11 cellular contexts compared by ENCODE assay signal in the genomic region with DNA sequence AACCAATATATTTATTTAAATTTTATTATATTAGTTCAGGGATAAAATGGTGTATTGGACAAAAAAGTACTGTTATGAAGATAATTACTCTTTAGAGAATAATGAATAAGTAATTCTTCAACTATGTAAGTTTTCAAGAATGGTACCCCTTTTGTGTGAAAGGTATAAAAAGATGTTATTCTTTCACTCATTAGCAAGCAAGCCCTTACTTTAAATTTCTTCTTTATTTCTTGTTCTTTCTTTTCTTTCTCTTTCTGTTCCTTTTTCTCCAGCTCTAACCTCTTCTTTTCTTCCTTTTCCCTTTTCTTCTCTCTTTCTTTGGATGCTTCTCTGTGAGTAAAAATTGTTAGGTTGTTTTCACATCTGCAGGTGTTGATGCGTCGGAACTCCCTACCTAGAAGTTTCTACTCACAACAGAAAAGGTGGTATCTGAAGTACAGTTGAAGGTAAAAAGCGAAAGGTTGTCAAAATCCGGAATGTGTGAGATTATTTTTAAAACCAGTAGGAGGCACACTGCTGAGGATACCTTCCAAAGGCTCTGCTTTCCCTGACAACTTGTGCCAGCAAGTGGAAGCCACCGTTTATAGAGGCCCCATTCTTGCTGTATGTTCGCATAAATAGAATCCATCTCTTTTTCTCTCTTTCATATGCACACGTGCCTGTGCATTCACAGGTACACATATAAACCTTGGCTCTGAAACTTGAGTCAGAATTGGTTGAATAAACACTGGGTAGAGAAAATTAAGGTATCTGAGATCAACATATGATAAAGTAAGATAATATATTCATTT.
A peak's percentile ranks its signal among the peaks of the same experiment; 100 is the strongest.
DNase-seq lines count a peak whose midpoint lies in the region; ATAC-seq and TF ChIP-seq lines count a peak whose summit lies in the region.
"Had no signal": no experiment of that assay in that cellular context is flagged by ENCODE, and none has a peak within 500 bp of the region (broad histone marks: within the 10 kb centered on the region; RNA-seq: fewer than 3 reads in every experiment).

No MANE protein-coding gene starts in this region.

- H3K4me3 ChIP-seq in HCT116 (replicated peaks in 1 of 2; ENCODE audit: low read depth in 1 of 2, low read length in 2 of 2): no peak overlapping the region

- peak; percentile 27 for DNase-seq in NCI-H748 (lab: John Stamatoyannopoulos, UW; ENCODE audit: unreplicated experiment)
- DNase-seq in NCI-H748 treated with DMSO at 0.1 percent for 48 hours (lab: John Stamatoyannopoulos, UW): no peak
- DNase-seq in HCT116 (ENCODE audit: low read depth, low spot score): peak; percentile 13
- peak; percentile 14 for DNase-seq in iris pigment epithelial cell (ENCODE audit: low read depth)
- DNase-seq in omental fat pad (ENCODE audit: low spot score): no peak
- DNase-seq in NCI-H345 treated with DMSO at 0.1 percent for 48 hours (lab: John Stamatoyannopoulos, UW; ENCODE audit: unreplicated experiment): no peak
- DNase-seq: NCI-H524 treated with DMSO at 0.1 percent for 48 hours had no signal

- no peaks in the 10 kb centered on the region for H3K4me1 ChIP-seq in HCT116 (ENCODE audit: control insufficient read depth in 1 of 2, insufficient read depth in 2 of 2, low read length in 2 of 2)

- ATAC-seq in HCT116: peak; percentile 88
- peak; percentile 78 for ATAC-seq in activated T-helper 17 cell treated with anti-CD3 and anti-CD28 coated beads, Interleukin-2, amount 50 U/mL, for 72 hours (replicated peaks)
- no peak for ATAC-seq in omental fat pad (ENCODE audit: low FRiP score)
- ATAC-seq in GM21367 (IDR thresholded peaks at IDR 0.05; ENCODE audit: unreplicated experiment): no peak

- no peaks in the 10 kb centered on the region for H3K36me3 ChIP-seq in HCT116 (ENCODE audit: control insufficient read depth in 1 of 2, insufficient read depth in 2 of 2, low read length in 2 of 2)

- H3K27me3 ChIP-seq in HCT116 (ENCODE audit: insufficient read depth, low read length): no peaks in the 10 kb centered on the region

- intact Hi-C loops in HCT116 (cut with micrococcal nuclease): no loop called here

- H3K9ac ChIP-seq in HCT116 (ENCODE audit: low read length): no peak overlapping the region

- no peaks in the 10 kb centered on the region for H3K9me3 ChIP-seq in HCT116 (ENCODE audit: control insufficient read depth in 1 of 2, insufficient read depth in 1 of 2, low read depth in 1 of 2, low read length in 2 of 2)

- peak overlapping the region; percentile 80 for H3K27ac Mint-ChIP-seq in activated T-helper 17 cell treated with anti-CD3 and anti-CD28 coated beads, Interleukin-2, amount 50 U/mL, for 72 hours
- H3K27ac Mint-ChIP-seq: brain had no signal

- POLR2A ChIA-PET in HCT116 (lab: Charles Lee): no interaction called here

- peaks cover 55% of the 10 kb centered on the region for H3K36me3 Mint-ChIP-seq in activated T-helper 17 cell treated with anti-CD3 and anti-CD28 coated beads, Interleukin-2, amount 50 U/mL, for 72 hours (ENCODE audit: low read depth)
- H3K36me3 Mint-ChIP-seq: brain had no signal

- TF ChIP-seq RAD21 in HCT116 (IDR thresholded peaks at IDR 0.05; ENCODE audit: low read depth): peak; percentile 14; the same call in 1 of the 2 replicates

- H3K4me3 Mint-ChIP-seq in activated T-helper 17 cell treated with anti-CD3 and anti-CD28 coated beads, Interleukin-2, amount 50 U/mL, for 72 hours: peak overlapping the region; percentile 55
- H3K4me3 Mint-ChIP-seq: brain; stimulated activated effector memory CD8-positive, alpha-beta T cell treated with anti-CD3 and anti-CD28 coated beads, Interleukin-12 subunit alpha, Interleukin-12 subunit beta, amount 100 ng/mL, for 72 hours had no signal

- H3K9me2 ChIP-seq in HCT116 (ENCODE audit: insufficient read depth): no peaks in the 10 kb centered on the region

- peak overlapping the region; percentile 15; the same call in 1 of the 2 replicates for H3K4me2 ChIP-seq in HCT116 (ENCODE audit: low read length)

- no peaks in the 10 kb centered on the region for H3K79me2 ChIP-seq in HCT116 (ENCODE audit: insufficient read depth, low read length)

- no peaks in the 10 kb centered on the region for H4K20me1 ChIP-seq in HCT116 (ENCODE audit: insufficient read depth)

- H3K27me3 Mint-ChIP-seq in activated T-helper 17 cell treated with anti-CD3 and anti-CD28 coated beads, Interleukin-2, amount 50 U/mL, for 72 hours: no peaks in the 10 kb centered on the region

- CTCF ChIA-PET in HCT116 (lab: Charles Lee): interaction anchor here (1.4 kb wide), 1 partner anchor 239 kb away, joined by 5 read pairs; no protein-coding TSS in a partner anchor

- TF ChIP-seq POLR2A in HCT116 (IDR thresholded peaks at IDR 0.05; ENCODE audit: borderline replicate concordance, extremely low read depth, insufficient read depth, insufficient read length): no peak

- RAD21 ChIA-PET in HCT116 (lab: Charles Lee; ENCODE audit: low non-redundant PET in 1 of 2, low total read pairs in 2 of 2, uncharacterized antibody in 2 of 2, unreplicated experiment in 2 of 2): no interaction called here

- H2AFZ ChIP-seq in HCT116 (ENCODE audit: low read depth, low read length, poor library complexity, severe bottlenecking): peak overlapping the region; percentile 65

- BruUV-seq in HCT116 (replicated peaks; lab: Mats Ljungman, UMichigan): no TSS peak

- TF ChIP-seq CTCF in HCT116 (IDR thresholded peaks at IDR 0.05 in 2 of 3, conservative IDR thresholded peaks at IDR 0.05 in 1 of 3; ENCODE audit: borderline replicate concordance in 1 of 3, insufficient read depth in 1 of 3, low read depth in 2 of 3, low read length in 2 of 3): peak in 2 of 3 experiments; percentile 45 to 51; a peak in 4 of 6 replicates
- TF ChIP-seq CTCF in omental fat pad (IDR thresholded peaks at IDR 0.05): no peak

- H3K9me3 Mint-ChIP-seq in activated T-helper 17 cell treated with anti-CD3 and anti-CD28 coated beads, Interleukin-2, amount 50 U/mL, for 72 hours: no peaks in the 10 kb centered on the region
- H3K9me3 Mint-ChIP-seq: brain; stimulated activated effector memory CD8-positive, alpha-beta T cell treated with anti-CD3 and anti-CD28 coated beads, Interleukin-12 subunit alpha, Interleukin-12 subunit beta, amount 100 ng/mL, for 72 hours had no signal

- H3K27ac ChIP-seq in HCT116 (ENCODE audit: low read depth, low read length): no peak overlapping the region

- H3K4me1 Mint-ChIP-seq in activated T-helper 17 cell treated with anti-CD3 and anti-CD28 coated beads, Interleukin-2, amount 50 U/mL, for 72 hours: peaks cover 27% of the 10 kb centered on the region
- H3K4me1 Mint-ChIP-seq: brain had no signal

TF ChIP-seq in HCT116, 20 proteins besides CTCF, POLR2A, EP300 and RAD21:
- TF ChIP-seq YY1 (IDR thresholded peaks at IDR 0.05; ENCODE audit: extremely low read depth, insufficient replicate concordance, low read depth, low read length) (no peak), ZNF274 (IDR thresholded peaks at IDR 0.05; ENCODE audit: low read depth, low read length) (no peak), FOSL1 (IDR thresholded peaks at IDR 0.05; ENCODE audit: low read depth) (no peak), CBX3 (IDR thresholded peaks at IDR 0.05; ENCODE audit: low read depth) (0 out of 2 replicates have a peak, but pooled peaks have one; percentile 25), JUND (IDR thresholded peaks at IDR 0.05) (no peak), CEBPB (IDR thresholded peaks at IDR 0.05; ENCODE audit: low read depth) (no peak), EGR1 (IDR thresholded peaks at IDR 0.05; ENCODE audit: low read depth) (no peak), EZH2 (IDR thresholded peaks at IDR 0.05) (no peak)
TF ChIP-seq in HCT116: peak in this region for 1.

Comparison
In these comparisons a context has a peak if more than half of its experiments do, and no peak if none do; other contexts are left out.
1. DNase-seq: peak in NCI-H748 (single experiment), HCT116 (single experiment) and iris pigment epithelial cell (single experiment); none in NCI-H748 treated with DMSO at 0.1 percent for 48 hours (single experiment), omental fat pad (single experiment) and NCI-H345 treated with DMSO at 0.1 percent for 48 hours (single experiment).
2. ATAC-seq: peak in HCT116 (single experiment) and activated T-helper 17 cell treated with anti-CD3 and anti-CD28 coated beads, Interleukin-2, amount 50 U/mL, for 72 hours (single experiment); none in omental fat pad (single experiment) and GM21367 (single experiment).
3. CTCF ChIP-seq: peak in HCT116 (2 of 3); none in omental fat pad (0 of 3).